7 cellular contexts compared by ENCODE assay signal in genomic region chr10:22849077-22849810, GRCh38.
A peak's percentile ranks its signal among the peaks of the same experiment; 100 is the strongest.
DNase-seq lines count a peak whose midpoint lies in the region; ATAC-seq and TF ChIP-seq lines count a peak whose summit lies in the region.

No MANE protein-coding gene starts in this region.

- no peak for TF ChIP-seq CTCF in coronary artery (IDR thresholded peaks at IDR 0.05)

- H3K27ac ChIP-seq in coronary artery (peak overlapping the region; percentile 89 to 93), temporal lobe (ENCODE audit: low read depth, low read length) (peak overlapping the region; percentile 100)

- H3K4me3 ChIP-seq in coronary artery = peak overlapping the region; percentile 42

- ATAC-seq in SK-N-SH treated with all-trans-retinoic acid at 6 μM for 48 hours (no peak; the same call in 2 of the 3 replicates), GM19035 (IDR thresholded peaks at IDR 0.05; ENCODE audit: unreplicated experiment) (no peak)

- DNase-seq in NCI-H526 treated with DMSO at 0.1 percent for 48 hours (lab: John Stamatoyannopoulos, UW) = peak; percentile 59
- peak; percentile 93 for DNase-seq in coronary artery (ENCODE audit: low spot score)
- DNase-seq in lung microvascular endothelial cell (ENCODE audit: low read depth in 2 of 2) = peak; percentile 74 to 76
- DNase-seq in DMS114 treated with DMSO at 0.1 percent for 48 hours (lab: John Stamatoyannopoulos, UW; ENCODE audit: unreplicated experiment) = no peak

TF ChIP-seq in SK-N-SH treated with all-trans-retinoic acid at 6 μM for 48 hours, 23 proteins besides CTCF, POLR2A, EP300 and RAD21:
- TF ChIP-seq OSR1 (CRISPR knock-in tag; IDR thresholded peaks at IDR 0.05) (no peak), PPARA (CRISPR knock-in tag; IDR thresholded peaks at IDR 0.05; ENCODE audit: borderline replicate concordance) (no peak), BACH2 (CRISPR knock-in tag; IDR thresholded peaks at IDR 0.05; ENCODE audit: borderline replicate concordance) (no peak), CREB5 (CRISPR knock-in tag; IDR thresholded peaks at IDR 0.05; ENCODE audit: low read depth) (no peak), TOX (CRISPR knock-in tag; IDR thresholded peaks at IDR 0.05; ENCODE audit: borderline replicate concordance) (no peak), GLIS3 (CRISPR knock-in tag; IDR thresholded peaks at IDR 0.05) (no peak), TSHZ2 (CRISPR knock-in tag; IDR thresholded peaks at IDR 0.05) (no peak), SNAI2 (CRISPR knock-in tag; IDR thresholded peaks at IDR 0.05) (no peak), POU6F1 (CRISPR knock-in tag; IDR thresholded peaks at IDR 0.05; ENCODE audit: borderline replicate concordance, low read depth) (no peak), TCF4 (CRISPR knock-in tag; IDR thresholded peaks at IDR 0.05; ENCODE audit: borderline replicate concordance) (no peak), ZNF565 (CRISPR knock-in tag; conservative IDR thresholded peaks at IDR 0.05; ENCODE audit: low read depth) (no peak), ZNF8 (CRISPR knock-in tag; IDR thresholded peaks at IDR 0.05) (no peak), CSRNP3 (CRISPR knock-in tag; IDR thresholded peaks at IDR 0.05) (no peak), ARNTL (CRISPR knock-in tag; IDR thresholded peaks at IDR 0.05; ENCODE audit: borderline replicate concordance, low read depth) (no peak), PATZ1 (CRISPR knock-in tag; IDR thresholded peaks at IDR 0.05; ENCODE audit: borderline replicate concordance) (no peak), ESRRG (CRISPR knock-in tag; IDR thresholded peaks at IDR 0.05) (no peak)
